ENCODE assay signal across 8 cellular contexts in genomic region chr21:42009831-42010506, GRCh38. TPM values are rescaled to one million over a fixed set of nuclear protein-coding genes. Genes with fewer than 3 reads are reported as not detected.
A peak's percentile ranks its signal among the peaks of the same experiment; 100 is the strongest.
DNase-seq lines count a peak whose midpoint lies in the region; ATAC-seq, FAIRE-seq and TF ChIP-seq lines count a peak whose summit lies in the region.

Gene ZBTB21 (minus strand): TSS chr21:42010360. CDS start chr21:41994095, 16,265 bp downstream.

- H3K9me3 ChIP-seq in psoas muscle, result no peaks in the 10 kb centered on the region

- peak; percentile 93 for TF ChIP-seq POLR2A in GM15510 (IDR thresholded peaks at IDR 0.05; ENCODE audit: borderline replicate concordance, extremely low read depth, insufficient read length)

- ATAC-seq in HG02885 (IDR thresholded peaks at IDR 0.05; ENCODE audit: poor library complexity, unreplicated experiment) (peak; percentile 80), left ventricle myocardium superior (peak; percentile 98), psoas muscle (peak; percentile 96)

- FAIRE-seq in urothelium cell line (lab: Jason Lieb, UNC), result peak; percentile 67

- H3K36me3 ChIP-seq in psoas muscle (ENCODE audit: insufficient read depth in 1 of 2, low read depth in 1 of 2), result no peaks in the 10 kb centered on the region

- peaks cover 0 to 12% (median 0%) of the 10 kb centered on the region in 3 donors for H3K27me3 ChIP-seq in psoas muscle (ENCODE audit: insufficient read depth in 3 of 3, low read length in 2 of 3)

- no peak for TF ChIP-seq CTCF in psoas muscle (IDR thresholded peaks at IDR 0.05)

- H3K4me1 ChIP-seq in psoas muscle, result no peaks in the 10 kb centered on the region

- intact Hi-C loops in left ventricle myocardium superior (cut with micrococcal nuclease) (loop anchor here (5.0 kb wide), 1 partner anchor 107 kb away; no protein-coding TSS in a partner anchor), psoas muscle (cut with DNase I) (loop anchor here (2.0 to 5.0 kb wide), 3 partner anchors 102 to 131 kb away; partner anchors contain the start of gene PRDM15 (in 1 of the 2))

- DNase-seq in NCI-H187 (lab: John Stamatoyannopoulos, UW), result peak; percentile 99
- DNase-seq in T-helper 2 cell, result peak; percentile 97 to 98 (median 97)
- DNase-seq in left ventricle myocardium superior, result peak; percentile 99
- DNase-seq in psoas muscle, result peak; percentile 99
- peak; percentile 97 for DNase-seq in urothelium cell line (ENCODE audit: low spot score)

- peak within 1 kb of the TSS; percentile 88 for H3K4me3 ChIP-seq in psoas muscle

- H3K27ac ChIP-seq in angular gyrus (ENCODE audit: low read depth, low read length) (peak within 1 kb of the TSS; percentile 98), psoas muscle (peak within 1 kb of the TSS; percentile 99)

- WGBS in psoas muscle, 3 donors, result 0 to 1% (median 0%) methylated on average over 59 to 75 of the region's 75 CpGs

RNA-seq across cellular contexts. Expression of gene ZBTB21, which starts in this region (rescaled TPM):
- total RNA-seq in left ventricle myocardium superior (6.6 TPM), psoas muscle (1 to 10 TPM; 4.5 to 8.8 (median 4.6) TPM)
- polyA plus RNA-seq in psoas muscle, result 1 to 10 TPM in 2 of 3 donors, under 1 TPM in 1; 0.49 to 2.2 (median 1.2) TPM

Comparison
In these comparisons a context has a peak if more than half of its experiments do, and no peak if none do; other contexts are left out.
1. Peak in every context shown above with its lines: DNase-seq, ATAC-seq, H3K4me3 ChIP-seq and H3K27ac ChIP-seq.